In the genomic region with DNA sequence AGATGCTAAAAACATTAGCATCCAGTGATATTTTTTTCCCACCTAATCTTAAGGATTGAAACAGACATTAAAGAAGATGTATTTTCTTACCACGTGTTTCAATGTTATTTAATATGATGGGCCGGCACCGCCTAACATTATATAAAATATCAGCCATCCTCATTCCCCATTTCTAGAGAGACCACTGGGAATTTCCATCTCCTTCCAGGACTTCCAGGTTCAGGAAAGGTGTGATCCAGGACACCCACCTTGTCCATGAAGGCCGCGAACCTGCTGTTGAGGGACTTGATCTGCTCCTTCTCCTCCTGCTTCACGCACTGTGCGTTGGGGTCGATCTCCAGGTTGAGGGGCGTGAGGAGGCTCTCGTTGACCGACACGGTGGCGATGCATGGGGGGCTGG, we compare ENCODE assay signal across 15 cellular contexts. TPM values are rescaled to one million over a fixed set of nuclear protein-coding genes. Genes with fewer than 3 reads are reported as not detected.
"Had no signal": no experiment of that assay in that cellular context is flagged by ENCODE, and none has a peak within 500 bp of the region (broad histone marks: within the 10 kb centered on the region; RNA-seq: fewer than 3 reads in every experiment).

No MANE protein-coding gene starts in this region.

RNA-seq across cellular contexts. Expression of a gene that starts 16.5 kb away (rescaled TPM):
- total RNA-seq: esophagus mucosa, heart left ventricle, left lobe of liver, lung microvascular endothelial cell, neural crest cell, right cardiac atrium, urinary bladder had no signal
- polyA plus RNA-seq: heart left ventricle, liver, right cardiac atrium had no signal

RNA-seq across cellular contexts. Expression of a gene that starts 24.9 kb away (rescaled TPM):
- total RNA-seq: neural crest cell had no signal

RNA-seq across cellular contexts. Expression of a gene that starts 33.4 kb away (rescaled TPM):
- total RNA-seq: esophagus mucosa, fibroblast of lung, foreskin keratinocyte, heart left ventricle, kidney, liver, lung microvascular endothelial cell, mucosa of descending colon, neural crest cell, psoas muscle, renal cortical epithelial cell, right cardiac atrium, spleen, urinary bladder had no signal
- polyA plus RNA-seq: fibroblast of lung, heart left ventricle, liver, right cardiac atrium, urinary bladder had no signal
